ENCODE assay signal across 9 cellular contexts in genomic region chr2:77588438-77588837, GRCh38.
"Had no signal": no experiment of that assay in that cellular context is flagged by ENCODE, and none has a peak within 500 bp of the region (broad histone marks: within the 10 kb centered on the region; RNA-seq: fewer than 3 reads in every experiment).

No MANE protein-coding gene starts in this region.

- H3K27ac ChIP-seq: HL-60 had no signal

- DNase-seq: H9, HCEC 1CT, HFFc6, KG1 had no signal

- H3K4me1 Mint-ChIP-seq: IgD-negative memory B cell had no signal

- H2AFZ ChIP-seq: GM23338 had no signal

- FAIRE-seq: H1, H54 had no signal

- H3K4me2 ChIP-seq: GM23338 had no signal

- H3K27me3 Mint-ChIP-seq: IgD-negative memory B cell had no signal

- H3K4me3 Mint-ChIP-seq: GM23338, H9, HFFc6, IgD-negative memory B cell had no signal

- H3K27ac Mint-ChIP-seq: GM23338, H9, HFFc6, IgD-negative memory B cell had no signal

- ATAC-seq: GM23338 had no signal

- H3K36me3 Mint-ChIP-seq: IgD-negative memory B cell had no signal

- H3K4me3 ChIP-seq: GM23338 had no signal
